In genomic region chr4:8176547-8177399, GRCh38 we compare ENCODE assay signal across 8 cellular contexts. TPM values are rescaled to one million over a fixed set of nuclear protein-coding genes. Genes with fewer than 3 reads are reported as not detected.
DNase-seq lines count a peak whose midpoint lies in the region; ATAC-seq and TF ChIP-seq lines count a peak whose summit lies in the region.

No MANE protein-coding gene starts in this region.

- no peak for TF ChIP-seq POLR2A in upper lobe of left lung (IDR thresholded peaks at IDR 0.05)

- ATAC-seq in GM21515 (IDR thresholded peaks at IDR 0.05; ENCODE audit: unreplicated experiment) (peak; percentile 59), left lung (peak; percentile 90), upper lobe of left lung (ENCODE audit: low FRiP score in 2 of 2) (peak; percentile 70 to 88)

- 43 to 57% methylated on average over 8 to 16 of the region's 17 CpGs for WGBS in upper lobe of left lung, 2 donors

- H3K9me3 ChIP-seq in SJCRH30 (replicated peaks) (no peaks in the 10 kb centered on the region), left lung (no peaks in the 10 kb centered on the region), upper lobe of left lung (no peaks in the 10 kb centered on the region)

- H3K4me3 ChIP-seq in SJCRH30 (no peak overlapping the region), cardiac fibroblast (replicated peaks in 1 of 2; ENCODE audit: low read depth in 2 of 2, low read length in 2 of 2) (no peak overlapping the region), left lung (no peak overlapping the region), upper lobe of left lung (no peak overlapping the region)

- DNase-seq in NCI-H82 (lab: John Stamatoyannopoulos, UW) (peak; percentile 56), NCI-H82 treated with DMSO at 0.1 percent for 48 hours (lab: John Stamatoyannopoulos, UW; ENCODE audit: unreplicated experiment) (no peak), HT1080 (ENCODE audit: low read depth) (peak; percentile 46), SJCRH30 (peak; percentile 76 to 83), cardiac fibroblast (ENCODE audit: low read depth in 2 of 2) (peak; percentile 74 to 80), left lung (peak in 1 of 2 donors; percentile 80), upper lobe of left lung (peak; percentile 42 to 62)

- H3K27ac ChIP-seq in SJCRH30: no peak overlapping the region
- no peak overlapping the region for H3K27ac ChIP-seq in left lung
- H3K27ac ChIP-seq in upper lobe of left lung: no peak overlapping the region

- H3K36me3 ChIP-seq in SJCRH30: no peaks in the 10 kb centered on the region
- no peaks in the 10 kb centered on the region for H3K36me3 ChIP-seq in left lung
- no peaks in the 10 kb centered on the region for H3K36me3 ChIP-seq in upper lobe of left lung

- H3K4me1 ChIP-seq in SJCRH30: peaks cover 4% of the 10 kb centered on the region
- peaks cover 2 to 5% of the 10 kb centered on the region in 2 donors for H3K4me1 ChIP-seq in left lung
- H3K4me1 ChIP-seq in upper lobe of left lung: peaks cover 4 to 16% (median 6%) of the 10 kb centered on the region in 4 donors

- TF ChIP-seq CTCF in cardiac fibroblast (IDR thresholded peaks at IDR 0.05; ENCODE audit: low read depth, low read length): peak; percentile 98
- TF ChIP-seq CTCF in left lung (IDR thresholded peaks at IDR 0.05): peak; percentile 73 to 79
- peak; percentile 81 to 91 (median 86) for TF ChIP-seq CTCF in upper lobe of left lung (IDR thresholded peaks at IDR 0.05)

- H3K27me3 ChIP-seq in SJCRH30 (0 out of 2 replicates have a peak, but pooled peaks cover 6% of the 10 kb centered on the region), left lung (peaks cover 0 to 7% of the 10 kb centered on the region in 2 donors), upper lobe of left lung (no peaks in the 10 kb centered on the region)

- intact Hi-C loops in left lung (cut with DNase I): no loop called here

- TF ChIP-seq EP300 in upper lobe of left lung (IDR thresholded peaks at IDR 0.05): no peak

RNA-seq across cellular contexts. Expression of gene ABLIM2, which starts 18.2 kb away (rescaled TPM):
- total RNA-seq in HT1080 (2014; rRNA removed; shearing (Covaris generic)): 0.19 TPM in 1 of 2 replicates, not detected in the other
- polyA plus RNA-seq in HT1080 (2015; cell fraction: cytosol; rRNA removed): not detected in 2 replicates
- not detected in 2 replicates for polyA plus RNA-seq in HT1080 (2015; cell fraction: nucleus; rRNA removed)
- total RNA-seq in SJCRH30 (2014; rRNA removed; shearing (Covaris generic)): 0.12 and 0.20 TPM in 2 replicates
- total RNA-seq in left lung (10 to 100 TPM in 1 of 2 donors, 1 to 10 TPM in 1; 8.8 to 10.2 TPM), upper lobe of left lung (10 to 100 TPM in 2 of 6 donors, 1 to 10 TPM in 4; 3.6 to 36.9 (median 8.1) TPM)

RNA-seq across cellular contexts. Expression of gene SH3TC1, which starts 22.3 kb away (rescaled TPM):
- total RNA-seq in HT1080 (2014; rRNA removed; shearing (Covaris generic)): 3.6 and 5.3 TPM in 2 replicates
- 2.2 and 2.9 TPM in 2 replicates for polyA plus RNA-seq in HT1080 (2015; cell fraction: cytosol; rRNA removed)
- polyA plus RNA-seq in HT1080 (2015; cell fraction: nucleus; rRNA removed): 6.6 and 7.6 TPM in 2 replicates
- 21.5 and 28.9 TPM in 2 replicates for total RNA-seq in SJCRH30 (2014; rRNA removed; shearing (Covaris generic))
- total RNA-seq in left lung (10 to 100 TPM; 29.6 to 46.1 TPM), upper lobe of left lung (100 to 1,000 TPM in 2 of 6 donors, 10 to 100 TPM in 4; 34.1 to 193 (median 81.4) TPM)
